Comparison of ENCODE assay signal across 8 cellular contexts in genomic region chr3:172836390-172836997, GRCh38.
DNase-seq lines count a peak whose midpoint lies in the region; ATAC-seq and TF ChIP-seq lines count a peak whose summit lies in the region.

No MANE protein-coding gene starts in this region.

- H3K27me3 ChIP-seq in Loucy (ENCODE audit: insufficient read depth, low read length, poor library complexity, severe bottlenecking) = no peaks in the 10 kb centered on the region

- DNase-seq in DMS53 (lab: John Stamatoyannopoulos, UW) = peak; percentile 61
- peak; percentile 60 for DNase-seq in SK-N-DZ (ENCODE audit: low spot score)
- DNase-seq in foreskin fibroblast = peak; percentile 27 to 71
- DNase-seq in pulmonary artery endothelial cell (ENCODE audit: low read depth, low spot score) = peak; percentile 33
- DNase-seq in stimulated activated CD4-positive, alpha-beta T cell treated with anti-CD3 and anti-CD28 coated beads, Interleukin-1b, Interleukin-23, amount 100 ng/mL, for 48 hours = no peak

- TF ChIP-seq CTCF in Loucy (conservative IDR thresholded peaks at IDR 0.05; ENCODE audit: low read length) (peak; percentile 91), foreskin fibroblast (IDR thresholded peaks at IDR 0.05; ENCODE audit: low read depth, low read length) (peak; percentile 68)

- no peaks in the 10 kb centered on the region for H3K79me2 ChIP-seq in Loucy (ENCODE audit: insufficient read depth, low read length)

- no peak overlapping the region for H2AFZ ChIP-seq in Loucy (ENCODE audit: low read length)

- H3K9me2 ChIP-seq in Loucy (replicated peaks; ENCODE audit: low read depth, low read length) = no peaks in the 10 kb centered on the region

- H3K4me2 ChIP-seq in Loucy (ENCODE audit: low read depth, low read length, poor library complexity, severe bottlenecking) = no peak overlapping the region

- ATAC-seq in GM19467 (IDR thresholded peaks at IDR 0.05; ENCODE audit: unreplicated experiment) (peak; percentile 60), GM21528 (IDR thresholded peaks at IDR 0.05; ENCODE audit: low FRiP score, unreplicated experiment) (no peak)

- no peak overlapping the region for H3K9ac ChIP-seq in Loucy (ENCODE audit: low read depth, low read length, poor library complexity, severe bottlenecking)

- no peaks in the 10 kb centered on the region for H3K9me3 ChIP-seq in Loucy (ENCODE audit: insufficient read depth, low read depth, low read length)

- H3K36me3 ChIP-seq in Loucy (ENCODE audit: insufficient read depth, low read length) = no peaks in the 10 kb centered on the region

- H3F3A ChIP-seq in Loucy (ENCODE audit: low read depth) = no peaks in the 10 kb centered on the region

- H3K4me1 ChIP-seq in Loucy (ENCODE audit: insufficient read depth, low read length, poor library complexity, severe bottlenecking) = no peaks in the 10 kb centered on the region

- H3K4me3 ChIP-seq in Loucy (ENCODE audit: low read length, poor library complexity, severe bottlenecking) (no peak overlapping the region), foreskin fibroblast (ENCODE audit: low read depth in 1 of 2, low read length in 2 of 2) (no peak overlapping the region)

- H4K20me1 ChIP-seq in Loucy (ENCODE audit: insufficient read depth, low read length, poor library complexity, severe bottlenecking) = no peaks in the 10 kb centered on the region
